Comparison of ENCODE assay signal across 15 cellular contexts in the genomic region with DNA sequence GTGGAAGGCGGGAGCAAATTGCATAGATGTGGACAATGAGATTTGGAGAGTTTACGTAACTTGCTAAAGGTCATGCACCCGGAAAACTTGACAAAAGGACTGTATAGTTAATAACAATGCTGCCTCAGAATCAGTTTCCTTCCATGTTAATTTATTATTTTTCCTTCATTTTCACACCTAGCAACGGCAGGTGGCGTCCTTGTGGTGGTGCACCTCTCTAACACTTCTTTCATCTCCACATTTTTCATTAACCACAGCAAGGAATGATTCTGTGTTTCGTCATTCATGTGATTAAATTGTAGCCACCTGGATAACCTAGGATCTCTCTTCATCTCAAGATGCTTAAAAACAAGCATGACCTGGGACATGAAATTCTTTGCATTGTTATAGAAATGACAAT.
DNase-seq lines count a peak whose midpoint lies in the region; ATAC-seq, FAIRE-seq and TF ChIP-seq lines count a peak whose summit lies in the region.
"Had no signal": no experiment of that assay in that cellular context is flagged by ENCODE, and none has a peak within 500 bp of the region (broad histone marks: within the 10 kb centered on the region; RNA-seq: fewer than 3 reads in every experiment).

No MANE protein-coding gene starts in this region.

- H3K79me2 ChIP-seq in mammary epithelial cell (ENCODE audit: insufficient read depth, low read length) (no peaks in the 10 kb centered on the region), SU-DHL-6 (ENCODE audit: insufficient read depth, low read length) (no peaks in the 10 kb centered on the region)
- H3K79me2 ChIP-seq: parathyroid adenoma had no signal

- H3K9ac ChIP-seq in mammary epithelial cell (ENCODE audit: insufficient read depth, low read length) (no peak overlapping the region), SU-DHL-6 (ENCODE audit: low read length) (no peak overlapping the region)
- H3K9ac ChIP-seq: parathyroid adenoma had no signal

- WGBS in mammary epithelial cell (ENCODE audit: low coverage, missing lambda C conversion rate) = 32% methylated on average over 6 of the region's 6 CpGs

- no peaks in the 10 kb centered on the region for H3F3A ChIP-seq in SU-DHL-6 (ENCODE audit: insufficient read depth)

- DNase-seq in T47D (ENCODE audit: low read depth in 1 of 2, low spot score in 1 of 2) = peak; percentile 8 to 61
- no peak for DNase-seq in mammary epithelial cell
- peak; percentile 50 for DNase-seq in NCI-H2171 treated with DMSO at 0.1 percent for 48 hours (lab: John Stamatoyannopoulos, UW)
- DNase-seq in urothelium cell line (ENCODE audit: low spot score) = peak; percentile 38
- no peak for DNase-seq in activated naive CD4-positive, alpha-beta T cell treated with anti-CD3 and anti-CD28 coated beads, Interleukin-2, amount 50 U/mL, for 72 hours (ENCODE audit: low spot score in 2 of 2)
- no peak for DNase-seq in NCI-H2196 (lab: John Stamatoyannopoulos, UW; ENCODE audit: unreplicated experiment)
- DNase-seq in middle frontal gyrus (ENCODE audit: extremely low spot score, low spot score) = no peak
- DNase-seq: activated CD4-positive, alpha-beta T cell treated with anti-CD3 and anti-CD28 coated beads for 1 hour; activated naive CD8-positive, alpha-beta T cell treated with anti-CD3 and anti-CD28 coated beads, Interleukin-2, amount 10 ng/mL, durations not matched to agents 7 days and 5 days; head of caudate nucleus; NCI-H1105; NK-92 treated with Interleukin-12 subunit alpha and Interleukin-12 subunit beta, amount 100 ng/mL, for 24 hours; stimulated activated CD4-positive, alpha-beta T cell treated with anti-CD3 and anti-CD28 coated beads, Interleukin-15, amount 100 ng/mL, for 24 hours had no signal

- no peak for FAIRE-seq in urothelium cell line (lab: Jason Lieb, UNC)

- H3K27me3 ChIP-seq in mammary epithelial cell (ENCODE audit: insufficient read depth, low read length) (no peaks in the 10 kb centered on the region), SU-DHL-6 (ENCODE audit: low read length) (no peaks in the 10 kb centered on the region)

- intact Hi-C loops in mammary epithelial cell (cut with micrococcal nuclease) = no loop called here

- H3K4me2 ChIP-seq in mammary epithelial cell (ENCODE audit: insufficient read depth, low read depth, low read length) (no peak overlapping the region), SU-DHL-6 (ENCODE audit: low read depth, low read length, poor library complexity, severe bottlenecking) (no peak overlapping the region)

- H3K9me3 ChIP-seq in mammary epithelial cell (replicated peaks; ENCODE audit: insufficient read depth, low read length) (peaks cover 12% of the 10 kb centered on the region), SU-DHL-6 (ENCODE audit: insufficient read depth, low read length) (no peaks in the 10 kb centered on the region)

- H2AFZ ChIP-seq in mammary epithelial cell (ENCODE audit: low read depth, low read length) = no peak overlapping the region
- H2AFZ ChIP-seq in SU-DHL-6 (ENCODE audit: low read depth, low read length, severe bottlenecking) = peak overlapping the region; percentile 35
- H2AFZ ChIP-seq: parathyroid adenoma had no signal

- H3K36me3 ChIP-seq in mammary epithelial cell (ENCODE audit: insufficient read depth, low read length) = no peaks in the 10 kb centered on the region
- H3K36me3 ChIP-seq in SU-DHL-6 (ENCODE audit: low read length) = no peaks in the 10 kb centered on the region

- H3K4me1 ChIP-seq in mammary epithelial cell (ENCODE audit: insufficient read depth, low read length) = no peaks in the 10 kb centered on the region
- H3K4me1 ChIP-seq: parathyroid adenoma had no signal

- H3K36me3 Mint-ChIP-seq in activated naive CD4-positive, alpha-beta T cell treated with anti-CD3 and anti-CD28 coated beads, Interleukin-2, amount 50 U/mL, for 72 hours = no peaks in the 10 kb centered on the region
- H3K36me3 Mint-ChIP-seq: activated naive CD8-positive, alpha-beta T cell treated with anti-CD3 and anti-CD28 coated beads, Interleukin-2, amount 10 ng/mL, durations not matched to agents 7 days and 5 days had no signal

- H3K4me3 ChIP-seq in mammary epithelial cell (replicated peaks in 1 of 3; ENCODE audit: insufficient read depth in 1 of 3, low read depth in 2 of 3, low read length in 3 of 3) (no peak overlapping the region), SU-DHL-6 (ENCODE audit: insufficient read depth, low read length, poor library complexity, severe bottlenecking) (no peak overlapping the region)

- H3K9me3 Mint-ChIP-seq in activated naive CD4-positive, alpha-beta T cell treated with anti-CD3 and anti-CD28 coated beads, Interleukin-2, amount 50 U/mL, for 72 hours = peaks cover 4 to 16% of the 10 kb centered on the region in 2 donors

- dilution Hi-C loops in mammary epithelial cell (cut with HindIII; ENCODE audit: low sequenced_read_pairs) = no loop called here

- BruUV-seq in mammary epithelial cell (replicated peaks; lab: Mats Ljungman, UMichigan) = no TSS peak

- ATAC-seq in activated naive CD4-positive, alpha-beta T cell treated with anti-CD3 and anti-CD28 coated beads, Interleukin-2, amount 50 U/mL, for 72 hours = no peak

- no peak overlapping the region for H3K27ac ChIP-seq in mammary epithelial cell (ENCODE audit: insufficient read depth, low read depth, low read length)
- no peak overlapping the region for H3K27ac ChIP-seq in SU-DHL-6 (ENCODE audit: low read depth, low read length)
- H3K27ac ChIP-seq: parathyroid adenoma had no signal

- in situ Hi-C loops in T47D (cut with HindIII; ENCODE audit: low pct_unique_long_range_greater_than_20kb, low sequenced_read_pairs) = no loop called here
- in situ Hi-C loops in mammary epithelial cell (cut with MboI; ENCODE audit: low sequenced_read_pairs in 2 of 2) = no loop called here

- H3K9me2 ChIP-seq in SU-DHL-6 (replicated peaks; ENCODE audit: insufficient read depth, low read length) = no peaks in the 10 kb centered on the region

- TF ChIP-seq CTCF in mammary epithelial cell (conservative IDR thresholded peaks at IDR 0.05 in 1 of 2, IDR thresholded peaks at IDR 0.05 in 1 of 2; ENCODE audit: extremely low read depth in 1 of 2, insufficient read depth in 1 of 2, low read depth in 1 of 2, low read length in 2 of 2) = no peak
- no peak for TF ChIP-seq CTCF in SU-DHL-6 (IDR thresholded peaks at IDR 0.05; ENCODE audit: insufficient read depth, low read length, poor library complexity, severe bottlenecking)

- H3K27ac Mint-ChIP-seq in activated naive CD4-positive, alpha-beta T cell treated with anti-CD3 and anti-CD28 coated beads, Interleukin-2, amount 50 U/mL, for 72 hours = no peak overlapping the region
- H3K27ac Mint-ChIP-seq: activated naive CD8-positive, alpha-beta T cell treated with anti-CD3 and anti-CD28 coated beads, Interleukin-2, amount 10 ng/mL, durations not matched to agents 7 days and 5 days had no signal

- CTCF ChIA-PET in mammary epithelial cell (lab: Charles Lee; ENCODE audit: low non-redundant PET) = no interaction called here

- no peaks in the 10 kb centered on the region for H4K20me1 ChIP-seq in mammary epithelial cell (ENCODE audit: insufficient read depth, low read length)
- no peaks in the 10 kb centered on the region for H4K20me1 ChIP-seq in SU-DHL-6 (ENCODE audit: low read depth, low read length)

Comparison
In these comparisons a context has a peak if more than half of its experiments do, and no peak if none do; other contexts are left out.
1. DNase-seq: peak in T47D (2 of 2), NCI-H2171 treated with DMSO at 0.1 percent for 48 hours (single experiment) and urothelium cell line (single experiment); none in mammary epithelial cell (single experiment), activated naive CD4-positive, alpha-beta T cell treated with anti-CD3 and anti-CD28 coated beads, Interleukin-2, amount 50 U/mL, for 72 hours (0 of 2), NCI-H2196 (single experiment) and middle frontal gyrus (single experiment).